ENCODE assay signal across 25 cellular contexts in genomic region chr10:116757246-116757645, GRCh38. TPM values are rescaled to one million over a fixed set of nuclear protein-coding genes. Genes with fewer than 3 reads are reported as not detected.
DNase-seq lines count a peak whose midpoint lies in the region; ATAC-seq and TF ChIP-seq lines count a peak whose summit lies in the region.
"Had no signal": no experiment of that assay in that cellular context is flagged by ENCODE, and none has a peak within 500 bp of the region (broad histone marks: within the 10 kb centered on the region; RNA-seq: fewer than 3 reads in every experiment).

No MANE protein-coding gene starts in this region.

- H3K27me3 ChIP-seq in right atrium auricular region (no peaks in the 10 kb centered on the region), stomach smooth muscle (ENCODE audit: control insufficient read depth in 1 of 2, insufficient read depth in 2 of 2, low read length in 2 of 2) (no peaks in the 10 kb centered on the region)
- H3K27me3 ChIP-seq: SJSA1 had no signal

- DNase-seq in Right ventricle myocardium inferior (ENCODE audit: missing footprints) = no peak
- no peak for DNase-seq in right atrium auricular region (ENCODE audit: low spot score)
- DNase-seq in left cardiac atrium = no peak
- DNase-seq in mucosa of descending colon = no peak
- no peak for DNase-seq in Ammon's horn (ENCODE audit: low spot score)
- no peak for DNase-seq in retina
- DNase-seq: ACHN; C1 segment of cervical spinal cord; CD8-positive, alpha-beta T cell; DMS53; GDM1; H7; Karpas-422; NCI-H1694; NCI-H2081; NCI-H2171; NCI-H345; NCI-H524; NCI-H774; NK-92 treated with Interleukin-12 subunit alpha and Interleukin-12 subunit beta, amount 100 ng/mL, for 24 hours had no signal

- H3K4me1 ChIP-seq in right atrium auricular region (peaks cover 0 to 22% of the 10 kb centered on the region in 2 donors), stomach smooth muscle (ENCODE audit: control insufficient read depth, insufficient read depth, low read length) (peaks cover 10% of the 10 kb centered on the region), mucosa of descending colon (ENCODE audit: low read depth) (no peaks in the 10 kb centered on the region)
- H3K4me1 ChIP-seq: SJSA1 had no signal

- intact Hi-C loops in Right ventricle myocardium inferior (cut with DNase I) = loop anchor here (2.0 kb wide), 1 partner anchor 14 kb away; the partner anchor contains the start of gene HSPA12A
- intact Hi-C loops in left cardiac atrium (cut with DNase I) = no loop called here
- intact Hi-C loops in mucosa of descending colon (cut with DNase I, micrococcal nuclease) = no loop called here

- H3K36me3 ChIP-seq in right atrium auricular region (no peaks in the 10 kb centered on the region), stomach smooth muscle (ENCODE audit: control insufficient read depth in 2 of 2, insufficient read depth in 2 of 2, low read length in 2 of 2) (no peaks in the 10 kb centered on the region), mucosa of descending colon (ENCODE audit: low read depth) (no peaks in the 10 kb centered on the region)
- H3K36me3 ChIP-seq: SJSA1 had no signal

- ATAC-seq in Right ventricle myocardium inferior = peak; percentile 62
- peak; percentile 18 to 74 for ATAC-seq in left cardiac atrium
- ATAC-seq in mucosa of descending colon = no peak
- no peak for ATAC-seq in HG03432 (IDR thresholded peaks at IDR 0.05; ENCODE audit: unreplicated experiment)
- ATAC-seq: CD8-positive, alpha-beta T cell; Panc1 had no signal

- no peak overlapping the region for H3K9ac ChIP-seq in stomach smooth muscle (ENCODE audit: low read length in 2 of 2)

- H3K9me3 ChIP-seq in right atrium auricular region = no peaks in the 10 kb centered on the region
- H3K9me3 ChIP-seq in stomach smooth muscle (ENCODE audit: control insufficient read depth in 2 of 2, low read length in 2 of 2) = no peaks in the 10 kb centered on the region
- no peaks in the 10 kb centered on the region for H3K9me3 ChIP-seq in mucosa of descending colon
- H3K9me3 ChIP-seq: SJSA1 had no signal

- TF ChIP-seq CTCF in right atrium auricular region (IDR thresholded peaks at IDR 0.05) = no peak
- TF ChIP-seq CTCF in mucosa of descending colon (IDR thresholded peaks at IDR 0.05) = no peak

- H3K27ac ChIP-seq in right atrium auricular region (peak overlapping the region in 1 of 2 donors; percentile 51), stomach smooth muscle (ENCODE audit: low read length) (peak overlapping the region; percentile 70)
- H3K27ac ChIP-seq: 22Rv1, SJSA1 had no signal

- no peak overlapping the region for H3K4me3 ChIP-seq in right atrium auricular region
- H3K4me3 ChIP-seq in stomach smooth muscle (ENCODE audit: low read length in 2 of 2) = no peak overlapping the region
- H3K4me3 ChIP-seq in mucosa of descending colon = no peak overlapping the region
- H3K4me3 ChIP-seq: SJSA1 had no signal

RNA-seq across cellular contexts. Expression of gene HSPA12A, which starts 14.9 kb away (rescaled TPM):
- total RNA-seq in Right ventricle myocardium inferior (20.8 TPM), right atrium auricular region (10 to 100 TPM; 10.1 to 11.5 TPM), left cardiac atrium (10 to 100 TPM; 16.6 to 23.4 TPM), mucosa of descending colon (10 to 100 TPM in 1 of 3 donors, 1 to 10 TPM in 2; 7.7 to 20.6 (median 8.8) TPM)

Comparison
In these comparisons a context has a peak if more than half of its experiments do, and no peak if none do; other contexts are left out.
1. ATAC-seq: peak in Right ventricle myocardium inferior (single experiment) and left cardiac atrium (2 of 2); none in mucosa of descending colon (single experiment) and HG03432 (single experiment).